ENCODE assay signal across 25 cellular contexts in genomic region chr21:33255404-33255803, GRCh38. TPM values are rescaled to one million over a fixed set of nuclear protein-coding genes. Genes with fewer than 3 reads are reported as not detected.
DNase-seq lines count a peak whose midpoint lies in the region; ATAC-seq and TF ChIP-seq lines count a peak whose summit lies in the region.
"Had no signal": no experiment of that assay in that cellular context is flagged by ENCODE, and none has a peak within 500 bp of the region (broad histone marks: within the 10 kb centered on the region; RNA-seq: fewer than 3 reads in every experiment).

No MANE protein-coding gene starts in this region.

- no peak overlapping the region for H3K27ac ChIP-seq in GM23338 (ENCODE audit: low read depth)
- H3K27ac ChIP-seq: colonic mucosa, parathyroid adenoma, upper lobe of right lung had no signal

- no peak overlapping the region for H3K4me2 ChIP-seq in GM23338
- H3K4me2 ChIP-seq: smooth muscle cell had no signal

- POLR2A ChIA-PET in activated B cell treated with CpG ODN at 0.5 μM for 24 hours (lab: Charles Lee) = interaction anchor here (0.7 to 1.0 kb wide), 2 partner anchors 10 to 64 kb away, joined by 3 to 4 read pairs; partner anchors contain the start of gene IL10RB

- DNase-seq in activated naive CD4-positive, alpha-beta T cell treated with anti-CD3 and anti-CD28 coated beads, Interleukin-2, amount 50 U/mL, for 16 hours = no peak
- no peak for DNase-seq in activated B cell treated with CpG ODN at 0.5 μM for 24 hours
- peak; percentile 47 for DNase-seq in kidney tubule cell (ENCODE audit: low spot score)
- DNase-seq in AG20443 (ENCODE audit: low spot score) = no peak
- no peak for DNase-seq in GM23338 (ENCODE audit: low spot score)
- DNase-seq: activated effector memory CD4-positive, alpha-beta T cell treated with Interleukin-2 at 50 U/mL for 16 hours; C1 segment of cervical spinal cord; colonic mucosa; GOT3; head of caudate nucleus; mucosa of descending colon; NCI-H1417 treated with DMSO at 0.1 percent for 48 hours; NCI-H2081; NCI-H226; NCI-H774; nephron progenitor cell; SIG-M5; stimulated activated CD4-positive, alpha-beta T cell treated with anti-CD3 and anti-CD28 coated beads, Interleukin-2, amount 100 ng/mL, for 24 hours; SW 1271; upper lobe of right lung had no signal

- 0 out of 2 replicates have a peak, but pooled peaks cover 3% of the 10 kb centered on the region for H3K9me2 ChIP-seq in GM23338 (ENCODE audit: insufficient read depth)

- H3K27me3 ChIP-seq in GM23338 (ENCODE audit: insufficient read depth) = no peaks in the 10 kb centered on the region
- H3K27me3 ChIP-seq: colonic mucosa, upper lobe of right lung had no signal

- H3K4me3 ChIP-seq in GM23338 = no peak overlapping the region
- H3K4me3 ChIP-seq: colonic mucosa, lung, mucosa of descending colon, smooth muscle cell, upper lobe of right lung had no signal

- no peaks in the 10 kb centered on the region for H3F3A ChIP-seq in GM23338 (replicated peaks; ENCODE audit: low read depth)

- TF ChIP-seq CTCF in activated B cell treated with CpG ODN at 0.5 μM for 24 hours (IDR thresholded peaks at IDR 0.05) (no peak), GM23338 (conservative IDR thresholded peaks at IDR 0.05; ENCODE audit: low read depth in 2 of 2) (no peak)

- H3K36me3 Mint-ChIP-seq in activated naive CD4-positive, alpha-beta T cell treated with anti-CD3 and anti-CD28 coated beads, Interleukin-2, amount 50 U/mL, for 24 hours = peaks cover 34% of the 10 kb centered on the region
- H3K36me3 Mint-ChIP-seq in activated B cell treated with CpG ODN at 0.5 μM for 24 hours (ENCODE audit: low read depth) = peaks cover 92% of the 10 kb centered on the region
- peaks cover 67% of the 10 kb centered on the region for H3K36me3 Mint-ChIP-seq in GM23338 (ENCODE audit: low read depth)

- no peaks in the 10 kb centered on the region for H3K27me3 Mint-ChIP-seq in activated naive CD4-positive, alpha-beta T cell treated with anti-CD3 and anti-CD28 coated beads, Interleukin-2, amount 50 U/mL, for 24 hours
- H3K27me3 Mint-ChIP-seq in activated B cell treated with CpG ODN at 0.5 μM for 24 hours (no peaks in the 10 kb centered on the region), GM23338 (ENCODE audit: insufficient read depth, low read depth, poor library complexity) (peaks cover 5% of the 10 kb centered on the region)

- ATAC-seq in activated B cell treated with CpG ODN at 0.5 μM for 24 hours (ENCODE audit: low read depth) = no peak
- ATAC-seq in GM23338 = no peak
- ATAC-seq in HG02678 (IDR thresholded peaks at IDR 0.05; ENCODE audit: unreplicated experiment) = no peak
- ATAC-seq: mucosa of descending colon, upper lobe of right lung had no signal

- H4K20me1 ChIP-seq in GM23338 (replicated peaks; ENCODE audit: insufficient read depth) = no peaks in the 10 kb centered on the region; the same call in 1 of the 2 replicates

- no peaks in the 10 kb centered on the region for H3K4me1 ChIP-seq in GM23338 (ENCODE audit: insufficient read depth)
- H3K4me1 ChIP-seq: colonic mucosa, parathyroid adenoma, upper lobe of right lung had no signal

- peaks cover 59% of the 10 kb centered on the region for H3K4me1 Mint-ChIP-seq in activated naive CD4-positive, alpha-beta T cell treated with anti-CD3 and anti-CD28 coated beads, Interleukin-2, amount 50 U/mL, for 24 hours
- peaks cover 22% of the 10 kb centered on the region for H3K4me1 Mint-ChIP-seq in activated B cell treated with CpG ODN at 0.5 μM for 24 hours
- H3K4me1 Mint-ChIP-seq in GM23338 = peaks cover 6% of the 10 kb centered on the region; the same call in 2 of the 3 replicates
- H3K4me1 Mint-ChIP-seq: nephron progenitor cell had no signal

- CTCF ChIA-PET in activated B cell treated with CpG ODN at 0.5 μM for 24 hours (lab: Charles Lee) = no interaction called here

- no peaks in the 10 kb centered on the region for H3K79me2 ChIP-seq in GM23338 (replicated peaks; ENCODE audit: insufficient read depth)
- H3K79me2 ChIP-seq: parathyroid adenoma had no signal

- H3K27ac Mint-ChIP-seq in activated naive CD4-positive, alpha-beta T cell treated with anti-CD3 and anti-CD28 coated beads, Interleukin-2, amount 50 U/mL, for 24 hours = peak overlapping the region; percentile 88
- H3K27ac Mint-ChIP-seq in activated B cell treated with CpG ODN at 0.5 μM for 24 hours (peak overlapping the region; percentile 18), GM23338 (no peak overlapping the region)
- H3K27ac Mint-ChIP-seq: nephron progenitor cell had no signal

- peak overlapping the region; percentile 27 for H3K4me3 Mint-ChIP-seq in activated naive CD4-positive, alpha-beta T cell treated with anti-CD3 and anti-CD28 coated beads, Interleukin-2, amount 50 U/mL, for 24 hours
- H3K4me3 Mint-ChIP-seq in activated B cell treated with CpG ODN at 0.5 μM for 24 hours = no peak overlapping the region
- no peak overlapping the region for H3K4me3 Mint-ChIP-seq in GM23338
- H3K4me3 Mint-ChIP-seq: nephron progenitor cell had no signal

- no peak overlapping the region for H2AFZ ChIP-seq in GM23338
- H2AFZ ChIP-seq: parathyroid adenoma had no signal

- no peaks in the 10 kb centered on the region for H3K9me3 Mint-ChIP-seq in activated naive CD4-positive, alpha-beta T cell treated with anti-CD3 and anti-CD28 coated beads, Interleukin-2, amount 50 U/mL, for 24 hours
- H3K9me3 Mint-ChIP-seq in activated B cell treated with CpG ODN at 0.5 μM for 24 hours (peaks cover 2% of the 10 kb centered on the region), GM23338 (peaks cover 4% of the 10 kb centered on the region; the same call in 2 of the 3 replicates)

- H3K36me3 ChIP-seq in GM23338 (ENCODE audit: insufficient read depth) = no peaks in the 10 kb centered on the region; the same call in none of the 2 replicates
- H3K36me3 ChIP-seq: colonic mucosa had no signal

- intact Hi-C loops in activated B cell treated with CpG ODN at 0.5 μM for 24 hours (cut with micrococcal nuclease) = no loop called here

TF ChIP-seq in GM23338, 12 proteins besides CTCF, POLR2A, EP300 and RAD21:
- no peak for TF ChIP-seq ZNF114 (CRISPR knock-in tag; IDR thresholded peaks at IDR 0.05)
- TF ChIP-seq ZNF331 (CRISPR knock-in tag; IDR thresholded peaks at IDR 0.05; ENCODE audit: low read depth) = no peak
- no peak for TF ChIP-seq JUNB (IDR thresholded peaks at IDR 0.05; ENCODE audit: unreplicated experiment)
- TF ChIP-seq STAT1 (IDR thresholded peaks at IDR 0.05; ENCODE audit: unreplicated experiment) = no peak
TF ChIP-seq in GM23338: peak in this region for 0.

RNA-seq across cellular contexts. Expression of gene IL10RB, which starts 10.8 kb away (rescaled TPM):
- total RNA-seq in activated B cell treated with CpG ODN at 0.5 μM for 24 hours = 36.7 and 37.9 TPM in 2 replicates
- total RNA-seq in GM23338 (2014; rRNA removed; shearing (Covaris generic)) = 2.1 and 2.5 TPM in 2 replicates
- polyA plus RNA-seq in GM23338 (2016; fragmentation: Nextera tagmentation; extraction: Ambion mirVana) = 2.2 and 2.4 TPM in 2 replicates

RNA-seq across cellular contexts. Expression of gene IFNAR2, which starts 25.7 kb away (rescaled TPM):
- total RNA-seq in activated B cell treated with CpG ODN at 0.5 μM for 24 hours = 24.9 and 29.2 TPM in 2 replicates
- 11.1 and 18.2 TPM in 2 replicates for total RNA-seq in GM23338 (2014; rRNA removed; shearing (Covaris generic))
- polyA plus RNA-seq in GM23338 (2016; fragmentation: Nextera tagmentation; extraction: Ambion mirVana) = 14.5 and 16.8 TPM in 2 replicates

Comparison
In these comparisons a context has a peak if more than half of its experiments do, and no peak if none do; other contexts are left out.
1. RNA of gene IL10RB, which starts 10.8 kb away (total RNA-seq): 36.7 to 37.9 TPM in activated B cell treated with CpG ODN at 0.5 μM for 24 hours; 2.1 to 2.5 TPM in GM23338; every median in the first group is over 10 times any median in the second.